Comparison of ENCODE assay signal across 15 cellular contexts in genomic region chr6:290111-290932, GRCh38. TPM values are rescaled to one million over a fixed set of nuclear protein-coding genes. Genes with fewer than 3 reads are reported as not detected.
DNase-seq lines count a peak whose midpoint lies in the region; ATAC-seq and TF ChIP-seq lines count a peak whose summit lies in the region.
"Had no signal": no experiment of that assay in that cellular context is flagged by ENCODE, and none has a peak within 500 bp of the region (broad histone marks: within the 10 kb centered on the region; RNA-seq: fewer than 3 reads in every experiment).

No MANE protein-coding gene starts in this region.

- peaks cover 0 to 8% of the 10 kb centered on the region in 2 experiments for H3K27me3 ChIP-seq in mesenchymal stem cell (ENCODE audit: control insufficient read depth in 1 of 2, insufficient read depth in 1 of 2, low read length in 2 of 2)
- H3K27me3 ChIP-seq: SJCRH30 had no signal

- CTCF ChIA-PET in activated CD8-positive, alpha-beta T cell treated with anti-CD3 and anti-CD28 coated beads, Interleukin-2, amount 10 ng/mL, durations not matched to agents 7 days and 5 days (lab: Charles Lee) = interaction anchor here (0.6 to 3.0 kb wide), 4 partner anchors 30 to 101 kb away, joined by 3 to 9 read pairs (median 6); no protein-coding TSS in a partner anchor

- no peak overlapping the region for H3K23ac ChIP-seq in mesenchymal stem cell (ENCODE audit: low read length in 2 of 2)

- no peak overlapping the region for H3K4ac ChIP-seq in mesenchymal stem cell (ENCODE audit: low read depth in 1 of 2, low read length in 2 of 2)

- peaks cover 5% of the 10 kb centered on the region for H3K79me1 ChIP-seq in mesenchymal stem cell (replicated peaks; ENCODE audit: low read length, poor library complexity, severe bottlenecking)

- peaks cover 64% of the 10 kb centered on the region for H3K4me1 Mint-ChIP-seq in activated CD8-positive, alpha-beta T cell treated with anti-CD3 and anti-CD28 coated beads, Interleukin-2, amount 10 ng/mL, durations not matched to agents 7 days and 5 days (ENCODE audit: low read depth)
- H3K4me1 Mint-ChIP-seq in natural killer cell treated with Interleukin-12 subunit alpha and Interleukin-12 subunit beta and Interleukin-15 and Interleukin-18, amount 100 ng/mL, for 72 hours (ENCODE audit: low read depth in 2 of 2) = peaks cover 53 to 54% of the 10 kb centered on the region in 2 donors

- WGBS in mesenchymal stem cell = 73% methylated on average over 8 of the region's 9 CpGs

- H2BK15ac ChIP-seq in mesenchymal stem cell (ENCODE audit: low read depth, poor library complexity, severe bottlenecking) = no peak overlapping the region

- no peak overlapping the region for H2BK12ac ChIP-seq in mesenchymal stem cell (ENCODE audit: low read length in 2 of 2)

- no peak for ATAC-seq in activated CD4-positive, CD25-positive, alpha-beta regulatory T cell treated with anti-CD3 and anti-CD28 coated beads, Interleukin-2, amount 50 U/mL, for 24 hours
- no peak for ATAC-seq in activated CD8-positive, alpha-beta T cell treated with anti-CD3 and anti-CD28 coated beads, Interleukin-2, amount 10 ng/mL, durations not matched to agents 7 days and 5 days
- ATAC-seq in natural killer cell treated with Interleukin-12 subunit alpha and Interleukin-12 subunit beta and Interleukin-15 and Interleukin-18, amount 100 ng/mL, for 72 hours = no peak
- ATAC-seq: A549, heart left ventricle had no signal

- H3K4me1 ChIP-seq in mesenchymal stem cell (ENCODE audit: control insufficient read depth, insufficient read depth, low read depth, low read length) = peaks cover 3% of the 10 kb centered on the region
- H3K4me1 ChIP-seq: SJCRH30 had no signal

- H2BK5ac ChIP-seq in mesenchymal stem cell (ENCODE audit: low read depth, low read length, poor library complexity, severe bottlenecking) = no peak overlapping the region

- no peak overlapping the region for H3K14ac ChIP-seq in mesenchymal stem cell (ENCODE audit: low read length in 2 of 2)

- H3K9ac ChIP-seq in mesenchymal stem cell (ENCODE audit: low read length) = no peak overlapping the region

- peaks cover 23% of the 10 kb centered on the region for H3K36me3 Mint-ChIP-seq in activated CD8-positive, alpha-beta T cell treated with anti-CD3 and anti-CD28 coated beads, Interleukin-2, amount 10 ng/mL, durations not matched to agents 7 days and 5 days (ENCODE audit: low read depth)
- H3K36me3 Mint-ChIP-seq in natural killer cell treated with Interleukin-12 subunit alpha and Interleukin-12 subunit beta and Interleukin-15 and Interleukin-18, amount 100 ng/mL, for 72 hours = peaks cover 8% of the 10 kb centered on the region

- peak overlapping the region; percentile 35 for H3K27ac Mint-ChIP-seq in activated CD8-positive, alpha-beta T cell treated with anti-CD3 and anti-CD28 coated beads, Interleukin-2, amount 10 ng/mL, durations not matched to agents 7 days and 5 days
- H3K27ac Mint-ChIP-seq in natural killer cell treated with Interleukin-12 subunit alpha and Interleukin-12 subunit beta and Interleukin-15 and Interleukin-18, amount 100 ng/mL, for 72 hours = peak overlapping the region; percentile 57 to 70

- H4K8ac ChIP-seq in mesenchymal stem cell (ENCODE audit: low read length) = no peak overlapping the region

- no peak overlapping the region for H2AFZ ChIP-seq in mesenchymal stem cell (ENCODE audit: low read depth, low read length)

- peak overlapping the region; percentile 40 for H3K4me3 Mint-ChIP-seq in activated CD8-positive, alpha-beta T cell treated with anti-CD3 and anti-CD28 coated beads, Interleukin-2, amount 10 ng/mL, durations not matched to agents 7 days and 5 days
- H3K4me3 Mint-ChIP-seq in natural killer cell treated with Interleukin-12 subunit alpha and Interleukin-12 subunit beta and Interleukin-15 and Interleukin-18, amount 100 ng/mL, for 72 hours = peak overlapping the region; percentile 74

- no peaks in the 10 kb centered on the region for H3K9me3 Mint-ChIP-seq in activated CD8-positive, alpha-beta T cell treated with anti-CD3 and anti-CD28 coated beads, Interleukin-2, amount 10 ng/mL, durations not matched to agents 7 days and 5 days (ENCODE audit: insufficient read depth)
- H3K9me3 Mint-ChIP-seq in natural killer cell treated with Interleukin-12 subunit alpha and Interleukin-12 subunit beta and Interleukin-15 and Interleukin-18, amount 100 ng/mL, for 72 hours = no peaks in the 10 kb centered on the region

- peak; percentile 24 for DNase-seq in activated CD4-positive, CD25-positive, alpha-beta regulatory T cell treated with anti-CD3 and anti-CD28 coated beads, Interleukin-2, amount 50 U/mL, for 72 hours
- DNase-seq in activated CD8-positive, alpha-beta T cell treated with anti-CD3 and anti-CD28 coated beads, Interleukin-2, amount 10 ng/mL, durations not matched to agents 7 days and 5 days = peak; percentile 24
- DNase-seq in natural killer cell treated with Interleukin-12 subunit alpha and Interleukin-12 subunit beta and Interleukin-15 and Interleukin-18, amount 100 ng/mL, for 72 hours (ENCODE audit: low spot score) = no peak
- DNase-seq in mesenchymal stem cell = no peak
- no peak for DNase-seq in NCI-H69 (lab: John Stamatoyannopoulos, UW)
- DNase-seq in NCI-H748 treated with DMSO at 0.1 percent for 48 hours (lab: John Stamatoyannopoulos, UW) = no peak
- DNase-seq: effector memory CD4-positive, alpha-beta T cell; heart left ventricle; MV-4-11; NCI-H510A; SJCRH30 had no signal

- no peaks in the 10 kb centered on the region for H3K36me3 ChIP-seq in mesenchymal stem cell (ENCODE audit: control insufficient read depth in 1 of 2, insufficient read depth in 2 of 2, low read depth in 1 of 2, low read length in 2 of 2)
- H3K36me3 ChIP-seq: heart left ventricle, SJCRH30, thoracic aorta had no signal

- H2AK5ac ChIP-seq in mesenchymal stem cell (ENCODE audit: low read length, severe bottlenecking) = no peak overlapping the region

- TF ChIP-seq POLR2A in GM15510 (IDR thresholded peaks at IDR 0.05; ENCODE audit: borderline replicate concordance, extremely low read depth, insufficient read length) = peak; percentile 36

- H4K91ac ChIP-seq in mesenchymal stem cell (ENCODE audit: low read length) = no peak overlapping the region

- POLR2A ChIA-PET in activated CD8-positive, alpha-beta T cell treated with anti-CD3 and anti-CD28 coated beads, Interleukin-2, amount 10 ng/mL, durations not matched to agents 7 days and 5 days (lab: Charles Lee) = interaction anchor here (0.6 to 1.0 kb wide), 4 partner anchors 65 to 275 kb away, joined by 3 read pairs; partner anchors contain the start of gene IRF4

- H3K4me2 ChIP-seq in mesenchymal stem cell (ENCODE audit: low read length, poor library complexity, severe bottlenecking) = no peak overlapping the region

- no peak overlapping the region for H3K27ac ChIP-seq in mesenchymal stem cell (ENCODE audit: low read length, poor library complexity, severe bottlenecking)

- H3K27me3 Mint-ChIP-seq in activated CD8-positive, alpha-beta T cell treated with anti-CD3 and anti-CD28 coated beads, Interleukin-2, amount 10 ng/mL, durations not matched to agents 7 days and 5 days (ENCODE audit: low read depth) = no peaks in the 10 kb centered on the region
- H3K27me3 Mint-ChIP-seq in natural killer cell treated with Interleukin-12 subunit alpha and Interleukin-12 subunit beta and Interleukin-15 and Interleukin-18, amount 100 ng/mL, for 72 hours = no peaks in the 10 kb centered on the region

- no peak overlapping the region for H3K4me3 ChIP-seq in mesenchymal stem cell (ENCODE audit: insufficient read depth in 1 of 2, low read depth in 1 of 2, low read length in 2 of 2)

- H3K9me3 ChIP-seq in mesenchymal stem cell (ENCODE audit: control insufficient read depth, low read length) = no peaks in the 10 kb centered on the region
- H3K9me3 ChIP-seq: A549, heart left ventricle, SJCRH30, thoracic aorta had no signal

- no peak overlapping the region for H3K18ac ChIP-seq in mesenchymal stem cell (ENCODE audit: low read depth in 1 of 2, low read length in 2 of 2)

- H2BK120ac ChIP-seq in mesenchymal stem cell (ENCODE audit: low read depth, low read length) = no peak overlapping the region

RNA-seq across cellular contexts. Expression of gene DUSP22, which starts 2.0 kb away (rescaled TPM):
- 10 to 100 TPM; 32.6 to 33.2 TPM for total RNA-seq in activated CD8-positive, alpha-beta T cell treated with anti-CD3 and anti-CD28 coated beads, Interleukin-2, amount 10 ng/mL, durations not matched to agents 7 days and 5 days
- 10 to 100 TPM; 45.2 to 45.3 TPM for total RNA-seq in natural killer cell treated with Interleukin-12 subunit alpha and Interleukin-12 subunit beta and Interleukin-15 and Interleukin-18, amount 100 ng/mL, for 72 hours
- polyA plus RNA-seq in mesenchymal stem cell (2013, experiment 1 of 2) = 27.0 TPM
- 27.3 TPM for polyA plus RNA-seq in mesenchymal stem cell (2013, experiment 2 of 2)

Comparison
In these comparisons a context has a peak if more than half of its experiments do, and no peak if none do; other contexts are left out.
1. DNase-seq: peak in activated CD4-positive, CD25-positive, alpha-beta regulatory T cell treated with anti-CD3 and anti-CD28 coated beads, Interleukin-2, amount 50 U/mL, for 72 hours (single experiment) and activated CD8-positive, alpha-beta T cell treated with anti-CD3 and anti-CD28 coated beads, Interleukin-2, amount 10 ng/mL, durations not matched to agents 7 days and 5 days (single experiment); none in natural killer cell treated with Interleukin-12 subunit alpha and Interleukin-12 subunit beta and Interleukin-15 and Interleukin-18, amount 100 ng/mL, for 72 hours (single experiment), mesenchymal stem cell (single experiment), NCI-H69 (single experiment) and NCI-H748 treated with DMSO at 0.1 percent for 48 hours (single experiment).